8 cellular contexts compared by ENCODE assay signal in the genomic region with DNA sequence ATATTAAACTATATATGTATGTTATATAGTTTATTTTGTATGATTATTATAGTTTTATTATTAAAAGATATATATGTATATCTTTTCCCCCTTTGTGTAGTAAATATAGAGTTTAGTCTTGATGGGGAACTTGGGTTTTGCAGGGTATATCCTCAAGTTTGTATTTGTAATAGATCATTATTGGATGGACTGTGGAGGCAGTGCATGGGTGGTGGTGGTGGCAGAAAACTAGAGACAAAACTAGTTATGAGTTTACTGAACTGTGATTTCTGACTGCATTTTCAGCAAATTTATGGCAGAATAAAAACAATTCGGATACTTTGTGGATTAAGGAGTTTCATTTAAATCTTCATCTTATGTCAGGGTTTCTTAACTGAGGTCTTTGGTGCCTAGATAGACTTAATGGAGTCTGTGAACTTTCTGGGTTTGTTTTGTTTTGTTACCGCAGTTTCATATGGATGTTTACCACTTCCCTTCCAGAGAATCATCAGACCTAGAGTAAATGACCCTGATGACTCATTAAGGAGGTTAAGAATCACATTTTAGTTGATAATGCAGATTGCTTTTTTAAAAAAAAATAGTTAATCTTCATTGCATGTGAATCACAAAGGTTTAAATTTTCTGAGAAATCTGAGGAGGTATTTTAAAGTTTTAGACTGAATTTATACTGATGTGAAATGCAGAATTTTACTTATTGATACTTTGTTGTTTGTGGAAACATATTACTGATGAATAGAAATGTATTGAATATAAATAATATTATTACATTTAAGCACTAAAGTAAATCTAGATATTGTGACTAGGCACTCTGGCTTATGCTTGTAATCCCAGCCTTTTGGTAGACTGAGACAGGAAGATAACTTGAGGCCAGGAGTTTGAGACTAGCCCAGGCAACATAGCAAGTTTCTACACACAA. TPM values are rescaled to one million over a fixed set of nuclear protein-coding genes. Genes with fewer than 3 reads are reported as not detected.
DNase-seq lines count a peak whose midpoint lies in the region; ATAC-seq, FAIRE-seq and TF ChIP-seq lines count a peak whose summit lies in the region.

No MANE protein-coding gene starts in this region.

- in situ Hi-C loops in gastrocnemius medialis (cut with MboI; ENCODE audit: low sequenced_read_pairs in 4 of 4): no loop called here

- H3K4me3 ChIP-seq in KMS-11 (IDR thresholded peaks at IDR 0.05; ENCODE audit: insufficient read depth, low read depth, low read length) (no peak overlapping the region), bronchial epithelial cell (ENCODE audit: low read depth, low read length) (no peak overlapping the region), tibial artery (no peak overlapping the region), gastrocnemius medialis (no peak overlapping the region)

- H3K4me1 ChIP-seq in KMS-11 (ENCODE audit: low read depth, poor library complexity, severe bottlenecking) (peaks cover 53% of the 10 kb centered on the region), tibial artery (peaks cover 0 to 56% (median 8%) of the 10 kb centered on the region in 4 donors), gastrocnemius medialis (peaks cover 47 to 58% of the 10 kb centered on the region in 2 donors)

- H3K27me3 ChIP-seq in KMS-11 (ENCODE audit: insufficient read depth, low read depth): no peaks in the 10 kb centered on the region
- no peaks in the 10 kb centered on the region for H3K27me3 ChIP-seq in bronchial epithelial cell (ENCODE audit: control insufficient read depth, insufficient read depth, low read length)
- no peaks in the 10 kb centered on the region for H3K27me3 ChIP-seq in tibial artery
- no peaks in the 10 kb centered on the region for H3K27me3 ChIP-seq in gastrocnemius medialis

- H3K4me2 ChIP-seq in KMS-11: peak overlapping the region; percentile 75

- TF ChIP-seq CTCF in KMS-11 (conservative IDR thresholded peaks at IDR 0.05; ENCODE audit: low read depth, low read length): no peak
- no peak for TF ChIP-seq CTCF in bronchial epithelial cell (IDR thresholded peaks at IDR 0.05; ENCODE audit: insufficient read depth, low read length, severe bottlenecking)
- no peak for TF ChIP-seq CTCF in tibial artery (IDR thresholded peaks at IDR 0.05)
- TF ChIP-seq CTCF in gastrocnemius medialis (IDR thresholded peaks at IDR 0.05 in 4 of 5, conservative IDR thresholded peaks at IDR 0.05 in 1 of 5): no peak

- H3K9me3 ChIP-seq in tibial artery: no peaks in the 10 kb centered on the region
- no peaks in the 10 kb centered on the region for H3K9me3 ChIP-seq in gastrocnemius medialis

- no peak for FAIRE-seq in bronchial epithelial cell (lab: Jason Lieb, UNC)

- peak overlapping the region; percentile 40; the same call in 1 of the 2 replicates for H3K27ac ChIP-seq in KMS-11
- H3K27ac ChIP-seq in tibial artery: no peak overlapping the region
- no peak overlapping the region for H3K27ac ChIP-seq in gastrocnemius medialis

- intact Hi-C loops in tibial artery (cut with DNase I; ENCODE audit: low total_unique reads): no loop called here
- intact Hi-C loops in gastrocnemius medialis (cut with DNase I; ENCODE audit: low total_unique reads): no loop called here

- no peak overlapping the region for H2AFZ ChIP-seq in KMS-11 (ENCODE audit: low read depth)

- H3K79me2 ChIP-seq in KMS-11 (ENCODE audit: insufficient read depth, low read depth): peaks cover 76% of the 10 kb centered on the region

- H3K36me3 ChIP-seq in KMS-11 (ENCODE audit: insufficient read depth) (no peaks in the 10 kb centered on the region), bronchial epithelial cell (ENCODE audit: control insufficient read depth, insufficient read depth, low read length) (no peaks in the 10 kb centered on the region), tibial artery (no peaks in the 10 kb centered on the region), gastrocnemius medialis (no peaks in the 10 kb centered on the region)

- DNase-seq in bronchial epithelial cell (ENCODE audit: low read depth) (peak; percentile 76), tibial artery (no peak), SK-N-DZ (ENCODE audit: low spot score) (no peak), HPDE6-E6E7 (ENCODE audit: extremely low spot score) (no peak), gastrocnemius medialis (no peak)

- no peak for TF ChIP-seq POLR2A in GM18505 (IDR thresholded peaks at IDR 0.05; ENCODE audit: borderline replicate concordance, extremely low read depth, insufficient read depth, insufficient read length)
- no peak for TF ChIP-seq POLR2A in gastrocnemius medialis (IDR thresholded peaks at IDR 0.05)

- H4K20me1 ChIP-seq in KMS-11 (ENCODE audit: insufficient read depth): peaks cover 7% of the 10 kb centered on the region; the same call in 1 of the 2 replicates

- ATAC-seq in GM18505 (IDR thresholded peaks at IDR 0.05; ENCODE audit: unreplicated experiment): peak; percentile 93
- ATAC-seq in GM21825 (IDR thresholded peaks at IDR 0.05; ENCODE audit: unreplicated experiment): peak; percentile 97
- ATAC-seq in gastrocnemius medialis: no peak

- no peak overlapping the region for H3K9ac ChIP-seq in KMS-11

RNA-seq across cellular contexts. Expression of a gene that starts 14.5 kb away (rescaled TPM):
- total RNA-seq in bronchial epithelial cell: 10.8 and 12.3 TPM in 2 replicates
- 10.7 and 10.9 TPM in 2 replicates for polyA plus RNA-seq in SK-N-DZ (2014; cell fraction: cytosol; rRNA removed)
- 4.9 and 10.0 TPM in 2 replicates for polyA plus RNA-seq in SK-N-DZ (2014; cell fraction: nucleus; rRNA removed)
- total RNA-seq in gastrocnemius medialis: 10 to 100 TPM; 13.1 to 21.8 (median 14.6) TPM

Comparison
In these comparisons a context has a peak if more than half of its experiments do, and no peak if none do; other contexts are left out.
1. ATAC-seq: peak in GM18505 (single experiment) and GM21825 (single experiment); none in gastrocnemius medialis (0 of 2).